ENCODE assay signal across 32 cellular contexts in the genomic region with DNA sequence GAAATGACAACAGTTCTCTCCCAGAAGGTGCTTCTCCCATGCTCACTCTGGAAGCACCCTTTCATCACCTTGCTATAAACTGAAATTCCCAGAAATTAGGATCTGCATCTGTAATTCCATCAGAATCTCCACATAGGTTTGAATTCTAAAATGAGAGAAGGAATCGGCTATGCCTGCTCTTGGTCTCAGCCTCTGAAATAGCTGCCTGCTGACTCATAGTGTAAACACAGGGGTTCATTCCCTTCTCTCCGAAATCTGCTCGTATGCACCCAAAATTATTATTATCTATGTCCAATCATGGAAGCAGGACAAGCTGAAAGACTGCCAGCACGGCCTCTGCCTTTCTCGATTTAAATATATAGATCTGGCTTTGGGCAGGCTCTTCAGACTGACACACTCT.
A peak's percentile ranks its signal among the peaks of the same experiment; 100 is the strongest.
DNase-seq lines count a peak whose midpoint lies in the region; ATAC-seq, FAIRE-seq and TF ChIP-seq lines count a peak whose summit lies in the region.
"Had no signal": no experiment of that assay in that cellular context is flagged by ENCODE, and none has a peak within 500 bp of the region (broad histone marks: within the 10 kb centered on the region; RNA-seq: fewer than 3 reads in every experiment).

No MANE protein-coding gene starts in this region.

- no peak overlapping the region for H3K27ac ChIP-seq in A549
- H3K27ac ChIP-seq: left lung, neural progenitor cell, SJCRH30, testis had no signal

- no peak for TF ChIP-seq POLR2A in A549 (IDR thresholded peaks at IDR 0.05; ENCODE audit: low read length)

- H3K9me3 ChIP-seq in A549 (peaks cover 13% of the 10 kb centered on the region; the same call in 2 of the 3 replicates), adipocyte (ENCODE audit: control insufficient read depth, low read length) (peaks cover 38% of the 10 kb centered on the region), mucosa of descending colon (peaks cover 2% of the 10 kb centered on the region)
- H3K9me3 ChIP-seq: SJCRH30, testis had no signal

- H3K4me3 ChIP-seq in A549, result no peak overlapping the region
- no peak overlapping the region for H3K4me3 ChIP-seq in adipocyte (ENCODE audit: low read length)
- no peak overlapping the region for H3K4me3 ChIP-seq in mucosa of descending colon
- H3K4me3 ChIP-seq: GM12878, left lung, neural progenitor cell, SJCRH30, smooth muscle cell, testis had no signal

- peaks cover 8% of the 10 kb centered on the region for H3K4me1 Mint-ChIP-seq in HFFc6 (ENCODE audit: low read depth)
- peaks cover 12% of the 10 kb centered on the region for H3K4me1 Mint-ChIP-seq in activated T-cell treated with anti-CD3 and anti-CD28 coated beads, Interleukin-2, amount 50 U/mL, for 24 hours (ENCODE audit: low read depth)

- intact Hi-C loops in mucosa of descending colon (cut with DNase I, micrococcal nuclease), result no loop called here

- no peak for TF ChIP-seq EP300 in A549 (IDR thresholded peaks at IDR 0.05)

- CTCF ChIA-PET in A549 (lab: Yijun Ruan, JAX), result interaction anchor here (1.4 kb wide), 1 partner anchor 12 kb away, joined by 3 read pairs; no protein-coding TSS in a partner anchor

- DNase-seq in A549 (ENCODE audit: low read depth in 1 of 2, low spot score in 1 of 2) (no peak), HFFc6 (peak; percentile 4), adipocyte (ENCODE audit: low read depth) (peak; percentile 6), fibroblast of the conjunctiva (ENCODE audit: low read depth) (peak; percentile 3), mucosa of descending colon (no peak), anterior cingulate cortex (lab: John Stamatoyannopoulos, UW) (no peak)
- no peak for DNase-seq in stimulated activated CD4-positive, alpha-beta T cell treated with anti-CD3 and anti-CD28 coated beads, Interleukin-4, amount 100 ng/mL, for 4 hours
- DNase-seq in activated T-cell treated with anti-CD3 and anti-CD28 coated beads, Interleukin-2, amount 50 U/mL, for 24 hours, result no peak
- DNase-seq: activated CD4-positive, alpha-beta T cell treated with anti-CD3 and anti-CD28 coated beads, Interleukin-2, amount 10 ng/mL, durations not matched to agents 7 days and 5 days; activated gamma-delta T cell; activated naive CD8-positive, alpha-beta T cell treated with anti-CD3 and anti-CD28 coated beads, Interleukin-2, amount 10 ng/mL, durations not matched to agents 7 days and 5 days; activated T-cell treated with anti-CD3 and anti-CD28 coated beads, Interleukin-2, amount 50 U/mL, for 1 hour; BE2C; CD8-positive, alpha-beta T cell; GOT3; KBM-7; left lung; NCI-H1417 treated with DMSO at 0.1 percent for 48 hours; NCI-H2081; NCI-H2227 treated with DMSO at 0.1 percent for 48 hours; NCI-H526; NK-92 treated with Interleukin-12 subunit alpha and Interleukin-12 subunit beta, amount 100 ng/mL, for 24 hours; SJCRH30; stimulated activated naive CD8-positive, alpha-beta T cell treated with anti-CD3 and anti-CD28 coated beads, Interleukin-15, Interleukin-2, amounts not matched to agents 100 U/mL and 50 U/mL, for 24 hours; T-cell; testis had no signal

- H3K4me2 ChIP-seq in A549, result no peak overlapping the region
- H3K4me2 ChIP-seq: neural progenitor cell, smooth muscle cell had no signal

- 57% methylated on average over 5 of the region's 5 CpGs for WGBS in A549 (ENCODE audit: missing lambda C conversion rate)

- H3K9me3 Mint-ChIP-seq in HFFc6, result peaks cover 36% of the 10 kb centered on the region
- H3K9me3 Mint-ChIP-seq in activated T-cell treated with anti-CD3 and anti-CD28 coated beads, Interleukin-2, amount 50 U/mL, for 24 hours, result peaks cover 27% of the 10 kb centered on the region
- H3K9me3 Mint-ChIP-seq: memory B cell had no signal

- no peaks in the 10 kb centered on the region for H3K4me1 ChIP-seq in A549
- H3K4me1 ChIP-seq in adipocyte (ENCODE audit: control insufficient read depth, insufficient read depth, low read length), result no peaks in the 10 kb centered on the region
- H3K4me1 ChIP-seq in mucosa of descending colon (ENCODE audit: low read depth), result no peaks in the 10 kb centered on the region
- H3K4me1 ChIP-seq: BE2C, left lung, neural progenitor cell, SJCRH30, testis had no signal

- ATAC-seq in A549 (no peak), mucosa of descending colon (no peak)
- ATAC-seq: CD8-positive, alpha-beta T cell; GM12878; left lung; Panc1; stimulated activated naive CD8-positive, alpha-beta T cell treated with anti-CD3 and anti-CD28 coated beads, Interleukin-15, Interleukin-2, amounts not matched to agents 100 U/mL and 50 U/mL, for 24 hours; T-cell had no signal

- TF ChIP-seq CTCF in A549 (IDR thresholded peaks at IDR 0.05), result no peak
- no peak for TF ChIP-seq CTCF in HFFc6 (IDR thresholded peaks at IDR 0.05)
- TF ChIP-seq CTCF in mucosa of descending colon (IDR thresholded peaks at IDR 0.05), result no peak

- peaks cover 32% of the 10 kb centered on the region for H3K27me3 Mint-ChIP-seq in HFFc6 (ENCODE audit: insufficient read depth)
- H3K27me3 Mint-ChIP-seq in activated T-cell treated with anti-CD3 and anti-CD28 coated beads, Interleukin-2, amount 50 U/mL, for 24 hours, result no peaks in the 10 kb centered on the region
- H3K27me3 Mint-ChIP-seq: activated CD4-positive, alpha-beta T cell treated with anti-CD3 and anti-CD28 coated beads, Interleukin-2, amount 10 ng/mL, durations not matched to agents 7 days and 5 days; activated naive CD8-positive, alpha-beta T cell treated with anti-CD3 and anti-CD28 coated beads, Interleukin-2, amount 10 ng/mL, durations not matched to agents 7 days and 5 days; memory B cell; T-cell had no signal

- H3K9ac ChIP-seq in adipocyte (ENCODE audit: low read length), result no peak overlapping the region
- H3K9ac ChIP-seq: neural progenitor cell had no signal

- no peaks in the 10 kb centered on the region for H3K36me3 ChIP-seq in adipocyte (ENCODE audit: control insufficient read depth, insufficient read depth, low read length, severe bottlenecking)
- no peaks in the 10 kb centered on the region for H3K36me3 ChIP-seq in mucosa of descending colon (ENCODE audit: low read depth)
- H3K36me3 ChIP-seq: BE2C, left lung, neural progenitor cell, SJCRH30 had no signal

- peaks cover 43% of the 10 kb centered on the region for H3K36me3 Mint-ChIP-seq in HFFc6 (ENCODE audit: low read depth)
- H3K36me3 Mint-ChIP-seq in activated T-cell treated with anti-CD3 and anti-CD28 coated beads, Interleukin-2, amount 50 U/mL, for 24 hours (ENCODE audit: low read depth), result peaks cover 2% of the 10 kb centered on the region

- FAIRE-seq in A549 (lab: Jason Lieb, UNC), result no peak
- FAIRE-seq: GM12878, islet of Langerhans had no signal

- peaks cover 3% of the 10 kb centered on the region for H3K27me3 ChIP-seq in adipocyte (replicated peaks; ENCODE audit: control insufficient read depth, insufficient read depth, low read length)
- H3K27me3 ChIP-seq: BE2C, left lung, neural progenitor cell, SJCRH30, testis had no signal

- POLR2A ChIA-PET in A549 (lab: Yijun Ruan, JAX), result no interaction called here

- no peak for TF ChIP-seq RAD21 in A549 (conservative IDR thresholded peaks at IDR 0.05 in 1 of 2, IDR thresholded peaks at IDR 0.05 in 1 of 2)

- no peak overlapping the region for H3K27ac Mint-ChIP-seq in HFFc6
- H3K27ac Mint-ChIP-seq in activated T-cell treated with anti-CD3 and anti-CD28 coated beads, Interleukin-2, amount 50 U/mL, for 24 hours, result no peak overlapping the region
- H3K27ac Mint-ChIP-seq: activated CD4-positive, alpha-beta T cell treated with anti-CD3 and anti-CD28 coated beads, Interleukin-2, amount 10 ng/mL, durations not matched to agents 7 days and 5 days; activated naive CD8-positive, alpha-beta T cell treated with anti-CD3 and anti-CD28 coated beads, Interleukin-2, amount 10 ng/mL, durations not matched to agents 7 days and 5 days; CD8-positive, alpha-beta T cell; memory B cell; neural progenitor cell had no signal

- no peak overlapping the region for H3K4me3 Mint-ChIP-seq in HFFc6
- no peak overlapping the region for H3K4me3 Mint-ChIP-seq in activated T-cell treated with anti-CD3 and anti-CD28 coated beads, Interleukin-2, amount 50 U/mL, for 24 hours
- H3K4me3 Mint-ChIP-seq: activated CD4-positive, alpha-beta T cell treated with anti-CD3 and anti-CD28 coated beads, Interleukin-2, amount 10 ng/mL, durations not matched to agents 7 days and 5 days; activated naive CD8-positive, alpha-beta T cell treated with anti-CD3 and anti-CD28 coated beads, Interleukin-2, amount 10 ng/mL, durations not matched to agents 7 days and 5 days; CD8-positive, alpha-beta T cell; memory B cell; neural progenitor cell; T-cell had no signal

TF ChIP-seq in A549, 52 proteins besides CTCF, POLR2A, EP300 and RAD21:
- TF ChIP-seq FOSL2 (IDR thresholded peaks at IDR 0.05) (no peak), FOSL2 (CRISPR knock-in tag; IDR thresholded peaks at IDR 0.05) (0 out of 2 replicates have a peak, but pooled peaks have one; percentile 8), PHF8 (IDR thresholded peaks at IDR 0.05; ENCODE audit: borderline replicate concordance, low read depth) (no peak), EHMT2 (IDR thresholded peaks at IDR 0.05; ENCODE audit: low read depth) (no peak), EHF (CRISPR knock-in tag; IDR thresholded peaks at IDR 0.05) (no peak)

Comparison
In these comparisons a context has a peak if more than half of its experiments do, and no peak if none do; other contexts are left out.
1. DNase-seq: peak in HFFc6 (single experiment), adipocyte (single experiment) and fibroblast of the conjunctiva (single experiment); none in A549 (0 of 2), mucosa of descending colon (0 of 3), anterior cingulate cortex (0 of 58), stimulated activated CD4-positive, alpha-beta T cell treated with anti-CD3 and anti-CD28 coated beads, Interleukin-4, amount 100 ng/mL, for 4 hours (0 of 2) and activated T-cell treated with anti-CD3 and anti-CD28 coated beads, Interleukin-2, amount 50 U/mL, for 24 hours (single experiment).